Comparison of ENCODE assay signal across 20 cellular contexts in the genomic region with DNA sequence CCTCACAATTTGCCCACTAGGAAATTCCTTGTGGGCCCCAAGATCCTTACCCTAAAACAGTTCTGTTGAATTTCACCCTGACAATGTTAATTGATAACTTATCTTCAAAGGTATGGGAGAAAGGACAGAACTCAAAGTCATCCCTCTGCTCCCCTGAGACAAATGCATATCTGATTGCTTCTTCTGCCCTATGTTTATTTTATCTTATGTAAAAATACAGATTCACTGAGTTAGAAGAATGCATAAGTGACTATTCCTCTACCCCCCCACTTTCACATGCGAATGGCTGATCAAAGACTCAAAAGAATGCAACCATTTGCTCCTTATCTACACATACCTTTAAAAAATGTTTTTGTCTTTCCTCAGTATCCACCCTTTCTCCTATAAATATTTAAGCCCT.
"Had no signal": no experiment of that assay in that cellular context is flagged by ENCODE, and none has a peak within 500 bp of the region (broad histone marks: within the 10 kb centered on the region; RNA-seq: fewer than 3 reads in every experiment).

No MANE protein-coding gene starts in this region.

- H3K27ac ChIP-seq: brain microvascular endothelial cell, dorsolateral prefrontal cortex, foreskin keratinocyte, psoas muscle, skin epidermis had no signal

- H3K36me3 ChIP-seq: brain microvascular endothelial cell had no signal

- DNase-seq: activated CD8-positive, alpha-beta memory T cell treated with anti-CD3 and anti-CD28 coated beads for 24 hours; activated CD8-positive, alpha-beta memory T cell treated with anti-CD3 and anti-CD28 coated beads, Interleukin-2, amount 50 U/mL, for 48 hours; activated effector memory CD4-positive, alpha-beta T cell treated with Interleukin-2 at 50 U/mL for 16 hours; activated naive CD4-positive, alpha-beta T cell treated with anti-CD3 and anti-CD28 coated beads, Interleukin-2, amount 10 ng/mL, durations not matched to agents 7 days and 5 days; activated naive CD8-positive, alpha-beta T cell treated with anti-CD3 and anti-CD28 coated beads, Interleukin-2, amount 50 U/mL, for 24 hours; activated T-cell treated with anti-CD3 and anti-CD28 coated beads, Interleukin-2, amount 50 U/mL, for 48 hours; anterior cingulate cortex; brain microvascular endothelial cell; central memory CD4-positive, alpha-beta T cell; dorsolateral prefrontal cortex; foreskin keratinocyte; hippocampal formation; mucosa of descending colon; naive B cell; psoas muscle; right cardiac atrium; stimulated activated CD4-positive, alpha-beta T cell treated with anti-CD3 and anti-CD28 coated beads, Interleukin-4, amount 100 ng/mL, for 24 hours had no signal

- H3K27ac Mint-ChIP-seq: activated naive CD4-positive, alpha-beta T cell treated with anti-CD3 and anti-CD28 coated beads, Interleukin-2, amount 10 ng/mL, durations not matched to agents 7 days and 5 days; activated naive CD8-positive, alpha-beta T cell treated with anti-CD3 and anti-CD28 coated beads, Interleukin-2, amount 50 U/mL, for 24 hours; naive B cell; stimulated activated effector memory CD8-positive, alpha-beta T cell treated with anti-CD3 and anti-CD28 coated beads, Interleukin-12 subunit alpha, Interleukin-12 subunit beta, amount 100 ng/mL, for 72 hours had no signal

- H3K4me1 Mint-ChIP-seq: activated naive CD4-positive, alpha-beta T cell treated with anti-CD3 and anti-CD28 coated beads, Interleukin-2, amount 10 ng/mL, durations not matched to agents 7 days and 5 days; activated naive CD8-positive, alpha-beta T cell treated with anti-CD3 and anti-CD28 coated beads, Interleukin-2, amount 50 U/mL, for 24 hours; naive B cell; stimulated activated effector memory CD8-positive, alpha-beta T cell treated with anti-CD3 and anti-CD28 coated beads, Interleukin-12 subunit alpha, Interleukin-12 subunit beta, amount 100 ng/mL, for 72 hours had no signal

- H3K27me3 ChIP-seq: brain microvascular endothelial cell, dorsolateral prefrontal cortex, foreskin keratinocyte had no signal

- H3K4me3 Mint-ChIP-seq: activated naive CD4-positive, alpha-beta T cell treated with anti-CD3 and anti-CD28 coated beads, Interleukin-2, amount 10 ng/mL, durations not matched to agents 7 days and 5 days; activated naive CD8-positive, alpha-beta T cell treated with anti-CD3 and anti-CD28 coated beads, Interleukin-2, amount 50 U/mL, for 24 hours; naive B cell; stimulated activated effector memory CD8-positive, alpha-beta T cell treated with anti-CD3 and anti-CD28 coated beads, Interleukin-12 subunit alpha, Interleukin-12 subunit beta, amount 100 ng/mL, for 72 hours had no signal

- H3K36me3 Mint-ChIP-seq: activated naive CD4-positive, alpha-beta T cell treated with anti-CD3 and anti-CD28 coated beads, Interleukin-2, amount 10 ng/mL, durations not matched to agents 7 days and 5 days; naive B cell; stimulated activated effector memory CD8-positive, alpha-beta T cell treated with anti-CD3 and anti-CD28 coated beads, Interleukin-12 subunit alpha, Interleukin-12 subunit beta, amount 100 ng/mL, for 72 hours had no signal

- H3K27me3 Mint-ChIP-seq: activated naive CD4-positive, alpha-beta T cell treated with anti-CD3 and anti-CD28 coated beads, Interleukin-2, amount 10 ng/mL, durations not matched to agents 7 days and 5 days; activated naive CD8-positive, alpha-beta T cell treated with anti-CD3 and anti-CD28 coated beads, Interleukin-2, amount 50 U/mL, for 24 hours had no signal

- H3K9me3 ChIP-seq: mucosa of descending colon, psoas muscle had no signal

- H3K4me1 ChIP-seq: foreskin keratinocyte had no signal

- H3K9me3 Mint-ChIP-seq: activated naive CD4-positive, alpha-beta T cell treated with anti-CD3 and anti-CD28 coated beads, Interleukin-2, amount 10 ng/mL, durations not matched to agents 7 days and 5 days; activated naive CD8-positive, alpha-beta T cell treated with anti-CD3 and anti-CD28 coated beads, Interleukin-2, amount 50 U/mL, for 24 hours had no signal

- H3K4me3 ChIP-seq: dorsolateral prefrontal cortex, mucosa of descending colon, psoas muscle, skin epidermis had no signal

- ATAC-seq: activated CD4-positive, CD25-positive, alpha-beta regulatory T cell treated with anti-CD3 and anti-CD28 coated beads, Interleukin-2, amount 50 U/mL, for 24 hours; activated naive CD8-positive, alpha-beta T cell treated with anti-CD3 and anti-CD28 coated beads, Interleukin-2, amount 50 U/mL, for 24 hours; foreskin keratinocyte; mucosa of descending colon; psoas muscle; right cardiac atrium; stimulated activated effector memory CD8-positive, alpha-beta T cell treated with anti-CD3 and anti-CD28 coated beads, Interleukin-12 subunit alpha, Interleukin-12 subunit beta, amount 100 ng/mL, for 72 hours had no signal
